Comparison of ENCODE assay signal across 19 cellular contexts in the genomic region with DNA sequence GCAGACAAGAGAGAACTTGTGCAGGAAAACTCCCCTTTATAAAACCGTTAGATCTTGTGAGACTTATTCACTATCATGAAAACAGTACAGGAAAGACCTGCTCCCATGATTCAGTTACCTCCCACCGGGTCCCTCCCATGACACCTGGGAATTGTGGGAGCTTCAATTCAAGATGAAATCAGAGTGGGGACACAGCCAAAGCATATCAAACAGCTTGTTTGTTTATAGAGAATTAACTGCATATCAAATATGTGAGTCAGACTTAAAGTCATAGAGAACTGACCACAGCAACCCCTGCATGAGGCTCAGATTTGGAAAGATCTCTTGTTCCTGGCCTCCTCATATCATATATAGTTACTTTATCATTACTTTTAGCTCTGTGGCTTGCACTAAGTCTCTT. TPM values are rescaled to one million over a fixed set of nuclear protein-coding genes. Genes with fewer than 3 reads are reported as not detected.
DNase-seq lines count a peak whose midpoint lies in the region; ATAC-seq lines count a peak whose summit lies in the region.
"Had no signal": no experiment of that assay in that cellular context is flagged by ENCODE, and none has a peak within 500 bp of the region (broad histone marks: within the 10 kb centered on the region; RNA-seq: fewer than 3 reads in every experiment).

No MANE protein-coding gene starts in this region.

- no peak for ATAC-seq in GM21390 (IDR thresholded peaks at IDR 0.05; ENCODE audit: unreplicated experiment)
- ATAC-seq: heart left ventricle had no signal

- peaks cover 39% of the 10 kb centered on the region for H3K4me1 ChIP-seq in adipocyte (ENCODE audit: control insufficient read depth, insufficient read depth, low read length)

- H3K27me3 ChIP-seq in adipocyte (replicated peaks; ENCODE audit: control insufficient read depth, insufficient read depth, low read length): no peaks in the 10 kb centered on the region
- H3K27me3 ChIP-seq: heart left ventricle had no signal

- peak overlapping the region; percentile 87 for H3K27ac ChIP-seq in substantia nigra (ENCODE audit: low read depth, low read length, poor library complexity, severe bottlenecking)
- H3K27ac ChIP-seq: 22Rv1, heart left ventricle, WERI-Rb-1 had no signal

- no peaks in the 10 kb centered on the region for H3K36me3 ChIP-seq in adipocyte (ENCODE audit: control insufficient read depth, insufficient read depth, low read length, severe bottlenecking)
- H3K36me3 ChIP-seq: heart left ventricle, WERI-Rb-1 had no signal

- no peaks in the 10 kb centered on the region for H3K9me3 ChIP-seq in adipocyte (ENCODE audit: control insufficient read depth, low read length)

- intact Hi-C loops in posterior vena cava (cut with DNase I): no loop called here

- H3K9ac ChIP-seq in adipocyte (ENCODE audit: low read length): no peak overlapping the region

- peak; percentile 5 for DNase-seq in DMS53 (lab: John Stamatoyannopoulos, UW)
- no peak for DNase-seq in DMS53 treated with DMSO at 0.1 percent for 48 hours (lab: John Stamatoyannopoulos, UW; ENCODE audit: unreplicated experiment)
- peak; percentile 76 for DNase-seq in adipocyte (ENCODE audit: low read depth)
- DNase-seq in fibroblast of peridontal ligament (ENCODE audit: extremely low read depth): peak; percentile 93
- no peak for DNase-seq in substantia nigra (lab: John Stamatoyannopoulos, UW)
- no peak for DNase-seq in posterior vena cava (ENCODE audit: low spot score)
- no peak for DNase-seq in effector CD4-positive, alpha-beta T cell
- DNase-seq: activated CD8-positive, alpha-beta memory T cell treated with anti-CD3 and anti-CD28 coated beads for 24 hours; activated effector memory CD4-positive, alpha-beta T cell treated with Interleukin-2 at 50 U/mL for 16 hours; CD4-positive, alpha-beta T cell; heart left ventricle; Karpas-422; NCI-H1694 treated with DMSO at 0.1 percent for 48 hours; NCI-H510A treated with DMSO at 0.1 percent for 48 hours; OCI-M1; stimulated activated CD4-positive, alpha-beta T cell treated with anti-CD3 and anti-CD28 coated beads, Interleukin-15, amount 100 ng/mL, for 24 hours; WERI-Rb-1 had no signal

- peak overlapping the region; percentile 4 for H3K4me3 ChIP-seq in adipocyte (ENCODE audit: low read length)
- H3K4me3 ChIP-seq: heart left ventricle had no signal

RNA-seq across cellular contexts. Expression of a gene that starts 29.1 kb away (rescaled TPM):
- 10 to 100 TPM; 54.5 to 63.6 TPM for total RNA-seq in posterior vena cava

Comparison
In these comparisons a context has a peak if more than half of its experiments do, and no peak if none do; other contexts are left out.
1. DNase-seq: peak in DMS53 (single experiment), adipocyte (single experiment) and fibroblast of peridontal ligament (single experiment); none in DMS53 treated with DMSO at 0.1 percent for 48 hours (single experiment), substantia nigra (0 of 49), posterior vena cava (single experiment) and effector CD4-positive, alpha-beta T cell (single experiment).